ENCODE assay signal across 13 cellular contexts in the genomic region with DNA sequence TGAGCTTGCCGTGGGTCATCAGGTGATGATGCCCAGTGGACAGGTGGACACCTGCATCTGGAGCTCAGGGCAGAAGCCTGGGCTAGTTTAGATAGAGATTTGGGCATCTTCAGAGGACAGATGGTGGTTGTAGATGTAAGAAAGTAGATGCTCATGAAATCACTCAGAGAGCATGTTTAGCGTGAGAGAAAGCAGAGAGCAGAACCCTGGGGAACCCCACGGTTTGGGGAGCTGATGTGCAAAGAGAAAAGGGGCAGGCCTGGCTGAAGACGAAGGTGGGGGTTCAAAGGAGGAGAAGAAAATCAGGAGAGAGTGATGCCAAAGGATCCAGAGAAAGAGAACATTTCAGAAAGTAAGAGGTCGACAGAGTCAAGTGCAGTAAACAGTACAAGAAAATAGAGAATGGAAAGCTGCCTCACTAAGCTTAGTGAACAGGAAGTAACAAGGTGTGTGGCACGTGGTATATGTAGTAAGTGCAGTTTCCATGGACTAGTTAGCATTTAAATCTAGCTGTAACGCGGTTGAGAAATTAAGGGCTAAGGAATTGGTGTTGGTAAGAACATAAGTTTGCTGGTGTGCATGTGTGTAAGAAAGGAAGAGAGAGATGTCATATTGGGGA. TPM values are rescaled to one million over a fixed set of nuclear protein-coding genes. Genes with fewer than 3 reads are reported as not detected.
DNase-seq lines count a peak whose midpoint lies in the region; ATAC-seq and TF ChIP-seq lines count a peak whose summit lies in the region.
"Had no signal": no experiment of that assay in that cellular context is flagged by ENCODE, and none has a peak within 500 bp of the region (broad histone marks: within the 10 kb centered on the region; RNA-seq: fewer than 3 reads in every experiment).

No MANE protein-coding gene starts in this region.

- no peaks in the 10 kb centered on the region for H3K36me3 Mint-ChIP-seq in activated CD4-positive, alpha-beta T cell treated with anti-CD3 and anti-CD28 coated beads, Interleukin-2, amount 10 ng/mL, durations not matched to agents 7 days and 5 days (ENCODE audit: low read depth)
- H3K36me3 Mint-ChIP-seq in natural killer cell = no peaks in the 10 kb centered on the region

- H3K27me3 ChIP-seq in SU-DHL-6 (ENCODE audit: low read length) = no peaks in the 10 kb centered on the region

- H3K27me3 Mint-ChIP-seq in activated CD4-positive, alpha-beta T cell treated with anti-CD3 and anti-CD28 coated beads, Interleukin-2, amount 10 ng/mL, durations not matched to agents 7 days and 5 days = peaks cover 2% of the 10 kb centered on the region
- H3K27me3 Mint-ChIP-seq in natural killer cell (ENCODE audit: low read depth in 2 of 2) = no peaks in the 10 kb centered on the region

- H3K79me2 ChIP-seq in SU-DHL-6 (ENCODE audit: insufficient read depth, low read length) = no peaks in the 10 kb centered on the region

- TF ChIP-seq CTCF in SU-DHL-6 (IDR thresholded peaks at IDR 0.05; ENCODE audit: insufficient read depth, low read length, poor library complexity, severe bottlenecking) = no peak
- TF ChIP-seq CTCF in natural killer cell (IDR thresholded peaks at IDR 0.05) = no peak

- H3K27ac ChIP-seq in SU-DHL-6 (ENCODE audit: low read depth, low read length) = peak overlapping the region; percentile 33

- no peaks in the 10 kb centered on the region for H4K20me1 ChIP-seq in SU-DHL-6 (ENCODE audit: low read depth, low read length)

- H3K4me3 Mint-ChIP-seq in activated CD4-positive, alpha-beta T cell treated with anti-CD3 and anti-CD28 coated beads, Interleukin-2, amount 10 ng/mL, durations not matched to agents 7 days and 5 days = no peak overlapping the region
- peak overlapping the region; percentile 51 for H3K4me3 Mint-ChIP-seq in natural killer cell
- H3K4me3 Mint-ChIP-seq: HFFc6 had no signal

- H3K27ac Mint-ChIP-seq in activated CD4-positive, alpha-beta T cell treated with anti-CD3 and anti-CD28 coated beads, Interleukin-2, amount 10 ng/mL, durations not matched to agents 7 days and 5 days = peak overlapping the region; percentile 78
- peak overlapping the region; percentile 84 to 87 for H3K27ac Mint-ChIP-seq in natural killer cell
- H3K27ac Mint-ChIP-seq: HFFc6 had no signal

- CTCF ChIA-PET in activated CD4-positive, alpha-beta T cell treated with anti-CD3 and anti-CD28 coated beads, Interleukin-2, amount 10 ng/mL, durations not matched to agents 7 days and 5 days (lab: Charles Lee) = interaction anchor here (0.8 to 2.1 kb wide), 6 partner anchors 8 to 20 kb away, joined by 3 to 11 read pairs (median 4); a partner anchor contains a TSS

- H3K9me3 Mint-ChIP-seq in activated CD4-positive, alpha-beta T cell treated with anti-CD3 and anti-CD28 coated beads, Interleukin-2, amount 10 ng/mL, durations not matched to agents 7 days and 5 days = no peaks in the 10 kb centered on the region
- H3K9me3 Mint-ChIP-seq in natural killer cell = no peaks in the 10 kb centered on the region
- H3K9me3 Mint-ChIP-seq: HFFc6 had no signal

- ATAC-seq in HG02571 (IDR thresholded peaks at IDR 0.05; ENCODE audit: unreplicated experiment) (peak; percentile 40), natural killer cell (peak; percentile 88 to 90 (median 89)), HG03108 (IDR thresholded peaks at IDR 0.05; ENCODE audit: unreplicated experiment) (no peak), GM18517 (IDR thresholded peaks at IDR 0.05; ENCODE audit: unreplicated experiment) (no peak)

- H3K4me1 Mint-ChIP-seq in activated CD4-positive, alpha-beta T cell treated with anti-CD3 and anti-CD28 coated beads, Interleukin-2, amount 10 ng/mL, durations not matched to agents 7 days and 5 days = peaks cover 21% of the 10 kb centered on the region
- peaks cover 48 to 51% of the 10 kb centered on the region in 2 donors for H3K4me1 Mint-ChIP-seq in natural killer cell

- H3K36me3 ChIP-seq in SU-DHL-6 (ENCODE audit: low read length) = no peaks in the 10 kb centered on the region

- H2AFZ ChIP-seq in SU-DHL-6 (ENCODE audit: low read depth, low read length, severe bottlenecking) = peak overlapping the region; percentile 37

- no peaks in the 10 kb centered on the region for H3K9me2 ChIP-seq in SU-DHL-6 (replicated peaks; ENCODE audit: insufficient read depth, low read length)

- peak overlapping the region; percentile 26 for H3K9ac ChIP-seq in SU-DHL-6 (ENCODE audit: low read length)

- intact Hi-C loops in natural killer cell (cut with micrococcal nuclease) = loop anchor here (2.0 kb wide), 1 partner anchor 15 kb away; no protein-coding TSS in a partner anchor

- no peaks in the 10 kb centered on the region for H3K9me3 ChIP-seq in SU-DHL-6 (ENCODE audit: insufficient read depth, low read length)

- POLR2A ChIA-PET in activated CD4-positive, alpha-beta T cell treated with anti-CD3 and anti-CD28 coated beads, Interleukin-2, amount 10 ng/mL, durations not matched to agents 7 days and 5 days (lab: Charles Lee) = no interaction called here

- H3K4me3 ChIP-seq in SU-DHL-6 (ENCODE audit: insufficient read depth, low read length, poor library complexity, severe bottlenecking) = no peak overlapping the region

- DNase-seq in activated CD4-positive, alpha-beta T cell treated with anti-CD3 and anti-CD28 coated beads, Interleukin-2, amount 10 ng/mL, durations not matched to agents 7 days and 5 days = no peak
- DNase-seq in activated CD4-positive, alpha-beta T cell treated with anti-CD3 and anti-CD28 coated beads, Interleukin-2, amount 50 U/mL, for 1 hour = no peak
- DNase-seq in natural killer cell (no peak), AG08396 (ENCODE audit: low spot score) (no peak)
- DNase-seq: aorta, HFFc6, left cardiac atrium, NCI-H774 had no signal

- no peaks in the 10 kb centered on the region for H3F3A ChIP-seq in SU-DHL-6 (ENCODE audit: insufficient read depth)

- H3K4me2 ChIP-seq in SU-DHL-6 (ENCODE audit: low read depth, low read length, poor library complexity, severe bottlenecking) = peak overlapping the region; percentile 38

RNA-seq across cellular contexts. Expression of a gene that starts 13.5 kb away (rescaled TPM):
- total RNA-seq in activated CD4-positive, alpha-beta T cell treated with anti-CD3 and anti-CD28 coated beads, Interleukin-2, amount 10 ng/mL, durations not matched to agents 7 days and 5 days = 1 to 10 TPM; 5.7 to 7.0 TPM
- total RNA-seq in natural killer cell = 10 to 100 TPM; 24.9 to 52.3 (median 43.9) TPM
- total RNA-seq: HFFc6, renal cortical epithelial cell had no signal

Comparison
In these comparisons a context has a peak if more than half of its experiments do, and no peak if none do; other contexts are left out.
1. ATAC-seq: peak in HG02571 (single experiment) and natural killer cell (3 of 3); none in HG03108 (single experiment) and GM18517 (single experiment).